Comparison of ENCODE assay signal across 27 cellular contexts in the genomic region with DNA sequence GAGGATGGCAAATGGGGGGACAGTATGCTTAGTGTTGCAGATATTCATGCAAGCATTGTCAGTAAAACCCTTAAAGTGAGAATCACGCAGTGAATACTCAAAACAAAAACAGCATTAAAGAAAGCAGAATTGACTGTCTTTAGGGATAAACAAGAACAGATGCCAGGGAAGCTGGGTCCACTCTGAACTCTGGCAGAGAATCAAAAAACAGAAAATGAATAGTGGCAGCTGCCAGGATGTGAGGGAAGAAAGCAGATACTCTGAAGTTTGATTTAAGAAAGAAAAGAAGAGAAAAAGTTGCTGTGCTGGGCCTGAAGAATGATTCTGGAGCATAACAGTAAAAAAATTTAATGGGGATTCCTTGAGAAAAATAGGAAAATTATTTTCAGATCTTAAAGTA.
"Had no signal": no experiment of that assay in that cellular context is flagged by ENCODE, and none has a peak within 500 bp of the region (broad histone marks: within the 10 kb centered on the region; RNA-seq: fewer than 3 reads in every experiment).

No MANE protein-coding gene starts in this region.

- ATAC-seq: esophagus mucosa, sciatic nerve, T-helper 17 cell had no signal

- H3K9me3 Mint-ChIP-seq: activated CD4-positive, alpha-beta T cell treated with anti-CD3 and anti-CD28 coated beads, Interleukin-2, amount 10 ng/mL, durations not matched to agents 24 days and 14 days had no signal

- H3K9me3 ChIP-seq: left ventricle myocardium inferior, ovary, prostate gland, tibial nerve had no signal

- DNase-seq: activated CD4-positive, alpha-beta memory T cell treated with anti-CD3 and anti-CD28 coated beads for 36 hours; activated CD4-positive, alpha-beta T cell treated with anti-CD3 and anti-CD28 coated beads, Interleukin-2, amount 10 ng/mL, durations not matched to agents 24 days and 14 days; activated CD4-positive, CD25-positive, alpha-beta regulatory T cell treated with anti-CD3 and anti-CD28 coated beads, Interleukin-2, amount 50 U/mL, for 72 hours; activated CD8-positive, alpha-beta memory T cell treated with anti-CD3 and anti-CD28 coated beads, Interleukin-2, amount 50 U/mL, for 48 hours; activated gamma-delta T cell treated with Interleukin-2 at 50 U/mL for 16 hours; activated naive CD4-positive, alpha-beta T cell treated with anti-CD3 and anti-CD28 coated beads, Interleukin-2, amount 50 U/mL, for 16 hours; activated T-cell treated with anti-CD3 and anti-CD28 coated beads, Interleukin-2, amount 50 U/mL, for 24 hours; amniotic stem cell; brain microvascular endothelial cell; islet precursor cell; left ventricle myocardium inferior; naive B cell; ovary; retina; stimulated activated CD4-positive, alpha-beta T cell treated with anti-CD3 and anti-CD28 coated beads, Interleukin-12 subunit alpha, Interleukin-12 subunit beta, amount 100 ng/mL, for 4 hours; stimulated activated CD4-positive, alpha-beta T cell treated with anti-CD3 and anti-CD28 coated beads, Interleukin-4, amount 100 ng/mL, for 1 hour; substantia nigra; T-helper 17 cell; T1000 had no signal

- H3K27ac ChIP-seq: brain microvascular endothelial cell, hepatocyte, left ventricle myocardium inferior, ovary, prostate gland, skin epidermis had no signal

- H3K36me3 ChIP-seq: brain microvascular endothelial cell, left ventricle myocardium inferior, ovary, prostate gland, tibial nerve had no signal

- H3K4me3 Mint-ChIP-seq: activated CD4-positive, alpha-beta memory T cell treated with anti-CD3 and anti-CD28 coated beads for 36 hours; activated CD4-positive, alpha-beta T cell treated with anti-CD3 and anti-CD28 coated beads, Interleukin-2, amount 10 ng/mL, durations not matched to agents 24 days and 14 days; activated T-cell treated with anti-CD3 and anti-CD28 coated beads, Interleukin-2, amount 50 U/mL, for 24 hours; naive B cell; stimulated activated naive CD8-positive, alpha-beta T cell treated with anti-CD3 and anti-CD28 coated beads, Interleukin-15, Interleukin-2, amounts not matched to agents 100 ng/mL and 50 ng/mL, for 24 hours; T-helper 17 cell had no signal

- H3K27ac Mint-ChIP-seq: activated CD4-positive, alpha-beta memory T cell treated with anti-CD3 and anti-CD28 coated beads for 36 hours; activated CD4-positive, alpha-beta T cell treated with anti-CD3 and anti-CD28 coated beads, Interleukin-2, amount 10 ng/mL, durations not matched to agents 24 days and 14 days; activated T-cell treated with anti-CD3 and anti-CD28 coated beads, Interleukin-2, amount 50 U/mL, for 24 hours; naive B cell; stimulated activated naive CD8-positive, alpha-beta T cell treated with anti-CD3 and anti-CD28 coated beads, Interleukin-15, Interleukin-2, amounts not matched to agents 100 ng/mL and 50 ng/mL, for 24 hours; T-helper 17 cell had no signal

- H3K36me3 Mint-ChIP-seq: activated CD4-positive, alpha-beta memory T cell treated with anti-CD3 and anti-CD28 coated beads for 36 hours; naive B cell had no signal

- H3K27me3 ChIP-seq: brain microvascular endothelial cell, hepatocyte, ovary, tibial nerve had no signal

- H3K4me3 ChIP-seq: hepatocyte, left ventricle myocardium inferior, lung, ovary, prostate gland, skin epidermis, tibial nerve had no signal

- H3K4me1 Mint-ChIP-seq: activated CD4-positive, alpha-beta T cell treated with anti-CD3 and anti-CD28 coated beads, Interleukin-2, amount 10 ng/mL, durations not matched to agents 24 days and 14 days; naive B cell; T-helper 17 cell had no signal

- H3K4me1 ChIP-seq: left ventricle myocardium inferior, prostate gland had no signal

- H3K79me2 ChIP-seq: hepatocyte had no signal

- H3K4me2 ChIP-seq: hepatocyte had no signal

- H3K27me3 Mint-ChIP-seq: activated CD4-positive, alpha-beta memory T cell treated with anti-CD3 and anti-CD28 coated beads for 36 hours; activated CD4-positive, alpha-beta T cell treated with anti-CD3 and anti-CD28 coated beads, Interleukin-2, amount 10 ng/mL, durations not matched to agents 24 days and 14 days; activated T-cell treated with anti-CD3 and anti-CD28 coated beads, Interleukin-2, amount 50 U/mL, for 24 hours; naive B cell; stimulated activated naive CD8-positive, alpha-beta T cell treated with anti-CD3 and anti-CD28 coated beads, Interleukin-15, Interleukin-2, amounts not matched to agents 100 ng/mL and 50 ng/mL, for 24 hours; T-helper 17 cell had no signal
